In genomic region chr2:121220995-121221394, GRCh38 we compare ENCODE assay signal across 20 cellular contexts.
DNase-seq lines count a peak whose midpoint lies in the region; ATAC-seq and TF ChIP-seq lines count a peak whose summit lies in the region.
"Had no signal": no experiment of that assay in that cellular context is flagged by ENCODE, and none has a peak within 500 bp of the region (broad histone marks: within the 10 kb centered on the region; RNA-seq: fewer than 3 reads in every experiment).

No MANE protein-coding gene starts in this region.

- no peak overlapping the region for H3K4me3 Mint-ChIP-seq in Calu3 (ENCODE audit: low read depth, unreplicated experiment)
- H3K4me3 Mint-ChIP-seq: activated naive CD4-positive, alpha-beta T cell treated with anti-CD3 and anti-CD28 coated beads for 36 hours had no signal

- H3K27me3 Mint-ChIP-seq in Calu3 (ENCODE audit: unreplicated experiment): no peaks in the 10 kb centered on the region

- ATAC-seq in GM18861 (IDR thresholded peaks at IDR 0.05; ENCODE audit: unreplicated experiment): no peak

- H3K36me3 Mint-ChIP-seq in Calu3 (ENCODE audit: insufficient read depth, unreplicated experiment): peaks cover 7% of the 10 kb centered on the region

- no peak for TF ChIP-seq CTCF in Calu3 (IDR thresholded peaks at IDR 0.05; ENCODE audit: unreplicated experiment)
- TF ChIP-seq CTCF in astrocyte of the spinal cord (IDR thresholded peaks at IDR 0.05; ENCODE audit: low read depth, low read length): no peak
- no peak for TF ChIP-seq CTCF in kidney epithelial cell (IDR thresholded peaks at IDR 0.05; ENCODE audit: insufficient read depth, low read length, poor library complexity, severe bottlenecking)

- no peaks in the 10 kb centered on the region for H3K27me3 ChIP-seq in kidney epithelial cell (ENCODE audit: control insufficient read depth, insufficient read depth, low read length)
- H3K27me3 ChIP-seq: colonic mucosa, MG63, vagina had no signal

- no peaks in the 10 kb centered on the region for H3K9me3 Mint-ChIP-seq in Calu3 (ENCODE audit: low read depth, unreplicated experiment)
- H3K9me3 Mint-ChIP-seq: activated naive CD4-positive, alpha-beta T cell treated with anti-CD3 and anti-CD28 coated beads for 36 hours had no signal

- BruUV-seq in Calu3 (replicated peaks; lab: Mats Ljungman, UMichigan): no TSS peak

- no peak overlapping the region for H3K4me3 ChIP-seq in astrocyte of the spinal cord (ENCODE audit: low read depth, low read length)
- no peak overlapping the region for H3K4me3 ChIP-seq in kidney epithelial cell (ENCODE audit: low read depth, low read length)
- H3K4me3 ChIP-seq: colonic mucosa, lung, MG63, skin epidermis, vagina had no signal

- in situ Hi-C loops in astrocyte of the spinal cord (cut with HindIII; ENCODE audit: low sequenced_read_pairs): no loop called here

- no peaks in the 10 kb centered on the region for H3K36me3 ChIP-seq in kidney epithelial cell (ENCODE audit: control insufficient read depth, insufficient read depth, low read length)
- H3K36me3 ChIP-seq: MG63, vagina had no signal

- peaks cover 9% of the 10 kb centered on the region for H3K4me1 Mint-ChIP-seq in Calu3 (ENCODE audit: low read depth, unreplicated experiment)

- intact Hi-C loops in Calu3 (cut with micrococcal nuclease; ENCODE audit: unreplicated experiment): no loop called here

- DNase-seq in Calu3: peak; percentile 26
- peak; percentile 35 for DNase-seq in HT-29 (ENCODE audit: low spot score)
- peak; percentile 13 for DNase-seq in astrocyte of the spinal cord (ENCODE audit: low read depth, low spot score)
- DNase-seq in kidney epithelial cell (ENCODE audit: low read depth): peak; percentile 50
- DNase-seq in nucleus accumbens (lab: John Stamatoyannopoulos, UW): no peak
- no peak for DNase-seq in midbrain (lab: John Stamatoyannopoulos, UW)
- DNase-seq in NCI-H187 (lab: John Stamatoyannopoulos, UW): no peak
- DNase-seq: activated CD4-positive, alpha-beta T cell treated with anti-CD3 and anti-CD28 coated beads, Interleukin-2, amount 50 U/mL, for 4 hours; activated naive CD4-positive, alpha-beta T cell treated with anti-CD3 and anti-CD28 coated beads for 36 hours; activated T-cell treated with anti-CD3 and anti-CD28 coated beads, Interleukin-2, amount 50 U/mL, for 1 hour; colonic mucosa; glutamatergic neuron; MG63; NCI-H345; SHP77; substantia nigra had no signal

- peak overlapping the region; percentile 73 for H3K27ac Mint-ChIP-seq in Calu3 (ENCODE audit: unreplicated experiment)
- H3K27ac Mint-ChIP-seq: activated naive CD4-positive, alpha-beta T cell treated with anti-CD3 and anti-CD28 coated beads for 36 hours had no signal

- CTCF ChIA-PET in Calu3 (lab: Charles Lee): interaction anchor here (0.6 to 2.2 kb wide), 6 partner anchors 10 to 324 kb away, joined by 3 to 19 read pairs (median 4); no protein-coding TSS in a partner anchor

Comparison
In these comparisons a context has a peak if more than half of its experiments do, and no peak if none do; other contexts are left out.
1. DNase-seq: peak in Calu3 (single experiment), HT-29 (single experiment), astrocyte of the spinal cord (single experiment) and kidney epithelial cell (single experiment); none in nucleus accumbens (0 of 56), midbrain (single experiment) and NCI-H187 (0 of 2).